In the genomic region with DNA sequence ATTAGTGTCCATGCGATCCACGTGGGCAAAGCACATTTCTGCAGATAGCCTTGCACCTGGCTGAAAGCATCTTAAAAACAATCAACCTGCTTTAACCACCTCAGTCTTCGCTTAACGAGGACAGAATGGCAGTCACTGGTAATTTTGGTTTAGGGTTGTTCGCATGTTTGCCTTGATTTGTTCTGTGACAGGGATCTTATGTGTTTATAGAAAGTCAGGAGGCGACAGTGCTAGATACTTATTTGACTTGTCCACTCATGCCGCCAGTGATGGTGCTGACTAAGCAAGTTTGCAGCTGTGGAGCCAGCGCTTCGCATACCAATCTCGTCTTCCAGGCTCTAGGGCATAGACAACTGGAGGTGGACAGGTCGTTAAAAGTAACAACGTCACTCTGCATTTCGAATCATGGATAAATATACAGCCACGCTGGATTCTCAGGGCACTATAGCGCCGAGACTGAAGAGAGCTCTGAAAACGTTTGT, we compare ENCODE assay signal across 8 cellular contexts. TPM values are rescaled to one million over a fixed set of nuclear protein-coding genes. Genes with fewer than 3 reads are reported as not detected.
DNase-seq lines count a peak whose midpoint lies in the region; ATAC-seq and TF ChIP-seq lines count a peak whose summit lies in the region.

No MANE protein-coding gene starts in this region.

- H2BK12ac ChIP-seq in mesenchymal stem cell (ENCODE audit: low read length in 2 of 2) = no peak overlapping the region

- H3K27me3 ChIP-seq in mammary epithelial cell (ENCODE audit: insufficient read depth, low read length) = no peaks in the 10 kb centered on the region
- peaks cover 4 to 10% of the 10 kb centered on the region in 2 experiments for H3K27me3 ChIP-seq in mesenchymal stem cell (ENCODE audit: control insufficient read depth in 1 of 2, insufficient read depth in 1 of 2, low read length in 2 of 2)

- H3K36me3 ChIP-seq in mammary epithelial cell (ENCODE audit: insufficient read depth, low read length) = peaks cover 3% of the 10 kb centered on the region
- no peaks in the 10 kb centered on the region for H3K36me3 ChIP-seq in mesenchymal stem cell (ENCODE audit: control insufficient read depth in 1 of 2, insufficient read depth in 2 of 2, low read depth in 1 of 2, low read length in 2 of 2)

- no peak overlapping the region for H2AK5ac ChIP-seq in mesenchymal stem cell (ENCODE audit: low read length, severe bottlenecking)

- DNase-seq in DMS79 (lab: John Stamatoyannopoulos, UW) (peak; percentile 17), LoVo (ENCODE audit: low spot score) (peak; percentile 19), mammary epithelial cell (no peak), mesenchymal stem cell (peak; percentile 28), ureter (ENCODE audit: low spot score) (peak; percentile 48)

- no peak overlapping the region for H4K91ac ChIP-seq in mesenchymal stem cell (ENCODE audit: low read length)

- H3K9ac ChIP-seq in mammary epithelial cell (ENCODE audit: insufficient read depth, low read length) (no peak overlapping the region), mesenchymal stem cell (ENCODE audit: low read length) (peak overlapping the region; percentile 92)

- peaks cover 5% of the 10 kb centered on the region for H3K79me1 ChIP-seq in mesenchymal stem cell (replicated peaks; ENCODE audit: low read length, poor library complexity, severe bottlenecking)

- peak overlapping the region; percentile 96 for H2AFZ ChIP-seq in mammary epithelial cell (ENCODE audit: low read depth, low read length)
- H2AFZ ChIP-seq in mesenchymal stem cell (ENCODE audit: low read depth, low read length) = peak overlapping the region; percentile 19

- peaks cover 42% of the 10 kb centered on the region for H3K79me2 ChIP-seq in mammary epithelial cell (ENCODE audit: insufficient read depth, low read length)

- H4K8ac ChIP-seq in mesenchymal stem cell (ENCODE audit: low read length) = no peak overlapping the region

- no peak for TF ChIP-seq CTCF in mammary epithelial cell (conservative IDR thresholded peaks at IDR 0.05 in 1 of 2, IDR thresholded peaks at IDR 0.05 in 1 of 2; ENCODE audit: extremely low read depth in 1 of 2, insufficient read depth in 1 of 2, low read depth in 1 of 2, low read length in 2 of 2)

- intact Hi-C loops in mammary epithelial cell (cut with micrococcal nuclease) = no loop called here

- no peak overlapping the region for H3K18ac ChIP-seq in mesenchymal stem cell (ENCODE audit: low read depth in 1 of 2, low read length in 2 of 2)

- in situ Hi-C loops in mammary epithelial cell (cut with MboI; ENCODE audit: low sequenced_read_pairs in 2 of 2) = loop anchor here in 1 of 2 donors (10.0 kb wide), 1 partner anchor 186 kb away; no protein-coding TSS in a partner anchor

- no peak overlapping the region for H2BK5ac ChIP-seq in mesenchymal stem cell (ENCODE audit: low read depth, low read length, poor library complexity, severe bottlenecking)

- H3K4me3 ChIP-seq in mammary epithelial cell (replicated peaks in 1 of 3; ENCODE audit: insufficient read depth in 1 of 3, low read depth in 2 of 3, low read length in 3 of 3) (peak overlapping the region; percentile 73 to 97 (median 97)), mesenchymal stem cell (ENCODE audit: insufficient read depth in 1 of 2, low read depth in 1 of 2, low read length in 2 of 2) (peak overlapping the region; percentile 70 to 95)

- H3K9me3 ChIP-seq in mammary epithelial cell (replicated peaks; ENCODE audit: insufficient read depth, low read length) (no peaks in the 10 kb centered on the region), mesenchymal stem cell (ENCODE audit: control insufficient read depth, low read length) (no peaks in the 10 kb centered on the region)

- ATAC-seq in GM18519 (IDR thresholded peaks at IDR 0.05; ENCODE audit: low FRiP score, unreplicated experiment) (no peak), GM21737 (IDR thresholded peaks at IDR 0.05; ENCODE audit: unreplicated experiment) (no peak), HG03469 (IDR thresholded peaks at IDR 0.05; ENCODE audit: unreplicated experiment) (no peak)

- dilution Hi-C loops in mammary epithelial cell (cut with HindIII; ENCODE audit: low sequenced_read_pairs) = no loop called here

- peaks cover 26% of the 10 kb centered on the region for H3K4me1 ChIP-seq in mammary epithelial cell (ENCODE audit: insufficient read depth, low read length)
- peaks cover 15% of the 10 kb centered on the region for H3K4me1 ChIP-seq in mesenchymal stem cell (ENCODE audit: control insufficient read depth, insufficient read depth, low read depth, low read length)

- H3K23ac ChIP-seq in mesenchymal stem cell (ENCODE audit: low read length in 2 of 2) = no peak overlapping the region

- H3K27ac ChIP-seq in mammary epithelial cell (ENCODE audit: insufficient read depth, low read depth, low read length) (no peak overlapping the region), mesenchymal stem cell (ENCODE audit: low read length, poor library complexity, severe bottlenecking) (no peak overlapping the region)

- H3K4me2 ChIP-seq in mammary epithelial cell (ENCODE audit: insufficient read depth, low read depth, low read length) (peak overlapping the region; percentile 88), mesenchymal stem cell (ENCODE audit: low read length, poor library complexity, severe bottlenecking) (peak overlapping the region; percentile 85)

- CTCF ChIA-PET in mammary epithelial cell (lab: Charles Lee; ENCODE audit: low non-redundant PET) = interaction anchor here (0.7 kb wide), 1 partner anchor 128 kb away, joined by 5 read pairs; no protein-coding TSS in a partner anchor

- 14% methylated on average over 17 of the region's 17 CpGs for WGBS in mammary epithelial cell (ENCODE audit: low coverage, missing lambda C conversion rate)
- 35% methylated on average over 16 of the region's 17 CpGs for WGBS in mesenchymal stem cell

- H4K20me1 ChIP-seq in mammary epithelial cell (ENCODE audit: insufficient read depth, low read length) = no peaks in the 10 kb centered on the region

- H2BK120ac ChIP-seq in mesenchymal stem cell (ENCODE audit: low read depth, low read length) = no peak overlapping the region

- H3K14ac ChIP-seq in mesenchymal stem cell (ENCODE audit: low read length in 2 of 2) = no peak overlapping the region

- BruUV-seq in mammary epithelial cell (replicated peaks; lab: Mats Ljungman, UMichigan) = no TSS peak

- H2BK15ac ChIP-seq in mesenchymal stem cell (ENCODE audit: low read depth, poor library complexity, severe bottlenecking) = no peak overlapping the region

- H3K4ac ChIP-seq in mesenchymal stem cell (ENCODE audit: low read depth in 1 of 2, low read length in 2 of 2) = no peak overlapping the region

RNA-seq across cellular contexts. Expression of gene TMEM243, which starts 1.2 kb away (rescaled TPM):
- total RNA-seq in mammary epithelial cell (10 to 100 TPM; 11.0 to 19.5 TPM), ureter (39.3 TPM)
- polyA plus RNA-seq in mammary epithelial cell = 18.3 TPM
- polyA minus RNA-seq in mammary epithelial cell = not detected
- 32.0 TPM for polyA plus RNA-seq in mesenchymal stem cell (2013, experiment 1 of 2)
- 34.5 TPM for polyA plus RNA-seq in mesenchymal stem cell (2013, experiment 2 of 2)
